In genomic region chr1:209797978-209798639, GRCh38 we compare ENCODE assay signal across 2 cellular contexts.
TF ChIP-seq lines count a peak whose summit lies in the region.

No MANE protein-coding gene starts in this region.

TF ChIP-seq in SK-N-SH, 30 proteins besides CTCF, POLR2A, EP300 and RAD21:
- TF ChIP-seq, protein P1, sequence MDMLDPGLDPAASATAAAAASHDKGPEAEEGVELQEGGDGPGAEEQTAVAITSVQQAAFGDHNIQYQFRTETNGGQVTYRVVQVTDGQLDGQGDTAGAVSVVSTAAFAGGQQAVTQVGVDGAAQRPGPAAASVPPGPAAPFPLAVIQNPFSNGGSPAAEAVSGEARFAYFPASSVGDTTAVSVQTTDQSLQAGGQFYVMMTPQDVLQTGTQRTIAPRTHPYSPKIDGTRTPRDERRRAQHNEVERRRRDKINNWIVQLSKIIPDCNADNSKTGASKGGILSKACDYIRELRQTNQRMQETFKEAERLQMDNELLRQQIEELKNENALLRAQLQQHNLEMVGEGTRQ (IDR thresholded peaks at IDR 0.05; ENCODE audit: borderline replicate concordance, low read depth, low read length) = no peak
- TF ChIP-seq RCOR1 (IDR thresholded peaks at IDR 0.05; ENCODE audit: low read length) = no peak
- no peak for TF ChIP-seq IRF3 (IDR thresholded peaks at IDR 0.05; ENCODE audit: low read depth, low read length)
- TF ChIP-seq GABPA (IDR thresholded peaks at IDR 0.05; ENCODE audit: low read depth) = no peak
- no peak for TF ChIP-seq RFX5 (IDR thresholded peaks at IDR 0.05; ENCODE audit: low read length)
- no peak for TF ChIP-seq FOXM1 (IDR thresholded peaks at IDR 0.05; ENCODE audit: low read depth)
- TF ChIP-seq, protein P2, sequence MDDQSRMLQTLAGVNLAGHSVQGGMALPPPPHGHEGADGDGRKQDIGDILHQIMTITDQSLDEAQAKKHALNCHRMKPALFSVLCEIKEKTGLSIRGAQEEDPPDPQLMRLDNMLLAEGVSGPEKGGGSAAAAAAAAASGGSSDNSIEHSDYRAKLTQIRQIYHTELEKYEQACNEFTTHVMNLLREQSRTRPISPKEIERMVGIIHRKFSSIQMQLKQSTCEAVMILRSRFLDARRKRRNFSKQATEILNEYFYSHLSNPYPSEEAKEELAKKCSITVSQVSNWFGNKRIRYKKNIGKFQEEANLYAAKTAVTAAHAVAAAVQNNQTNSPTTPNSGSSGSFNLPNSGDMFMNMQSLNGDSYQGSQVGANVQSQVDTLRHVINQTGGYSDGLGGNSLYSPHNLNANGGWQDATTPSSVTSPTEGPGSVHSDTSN (IDR thresholded peaks at IDR 0.05) = no peak
- no peak for TF ChIP-seq TEAD4 (IDR thresholded peaks at IDR 0.05; ENCODE audit: borderline replicate concordance, insufficient read depth)
- TF ChIP-seq FOXJ3 (CRISPR knock-in tag; IDR thresholded peaks at IDR 0.05) = no peak
- TF ChIP-seq, protein P3, sequence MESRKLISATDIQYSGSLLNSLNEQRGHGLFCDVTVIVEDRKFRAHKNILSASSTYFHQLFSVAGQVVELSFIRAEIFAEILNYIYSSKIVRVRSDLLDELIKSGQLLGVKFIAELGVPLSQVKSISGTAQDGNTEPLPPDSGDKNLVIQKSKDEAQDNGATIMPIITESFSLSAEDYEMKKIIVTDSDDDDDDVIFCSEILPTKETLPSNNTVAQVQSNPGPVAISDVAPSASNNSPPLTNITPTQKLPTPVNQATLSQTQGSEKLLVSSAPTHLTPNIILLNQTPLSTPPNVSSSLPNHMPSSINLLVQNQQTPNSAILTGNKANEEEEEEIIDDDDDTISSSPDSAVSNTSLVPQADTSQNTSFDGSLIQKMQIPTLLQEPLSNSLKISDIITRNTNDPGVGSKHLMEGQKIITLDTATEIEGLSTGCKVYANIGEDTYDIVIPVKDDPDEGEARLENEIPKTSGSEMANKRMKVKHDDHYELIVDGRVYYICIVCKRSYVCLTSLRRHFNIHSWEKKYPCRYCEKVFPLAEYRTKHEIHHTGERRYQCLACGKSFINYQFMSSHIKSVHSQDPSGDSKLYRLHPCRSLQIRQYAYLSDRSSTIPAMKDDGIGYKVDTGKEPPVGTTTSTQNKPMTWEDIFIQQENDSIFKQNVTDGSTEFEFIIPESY (IDR thresholded peaks at IDR 0.05; ENCODE audit: borderline replicate concordance, low read depth) = no peak
- no peak for TF ChIP-seq ELF1 (IDR thresholded peaks at IDR 0.05)
- TF ChIP-seq GATA2 (CRISPR knock-in tag; IDR thresholded peaks at IDR 0.05) = no peak
- TF ChIP-seq SMC3 (IDR thresholded peaks at IDR 0.05; ENCODE audit: low read depth, low read length) = no peak
- no peak for TF ChIP-seq USF1 (IDR thresholded peaks at IDR 0.05; ENCODE audit: borderline replicate concordance, low read depth)
- TF ChIP-seq, protein P4, sequence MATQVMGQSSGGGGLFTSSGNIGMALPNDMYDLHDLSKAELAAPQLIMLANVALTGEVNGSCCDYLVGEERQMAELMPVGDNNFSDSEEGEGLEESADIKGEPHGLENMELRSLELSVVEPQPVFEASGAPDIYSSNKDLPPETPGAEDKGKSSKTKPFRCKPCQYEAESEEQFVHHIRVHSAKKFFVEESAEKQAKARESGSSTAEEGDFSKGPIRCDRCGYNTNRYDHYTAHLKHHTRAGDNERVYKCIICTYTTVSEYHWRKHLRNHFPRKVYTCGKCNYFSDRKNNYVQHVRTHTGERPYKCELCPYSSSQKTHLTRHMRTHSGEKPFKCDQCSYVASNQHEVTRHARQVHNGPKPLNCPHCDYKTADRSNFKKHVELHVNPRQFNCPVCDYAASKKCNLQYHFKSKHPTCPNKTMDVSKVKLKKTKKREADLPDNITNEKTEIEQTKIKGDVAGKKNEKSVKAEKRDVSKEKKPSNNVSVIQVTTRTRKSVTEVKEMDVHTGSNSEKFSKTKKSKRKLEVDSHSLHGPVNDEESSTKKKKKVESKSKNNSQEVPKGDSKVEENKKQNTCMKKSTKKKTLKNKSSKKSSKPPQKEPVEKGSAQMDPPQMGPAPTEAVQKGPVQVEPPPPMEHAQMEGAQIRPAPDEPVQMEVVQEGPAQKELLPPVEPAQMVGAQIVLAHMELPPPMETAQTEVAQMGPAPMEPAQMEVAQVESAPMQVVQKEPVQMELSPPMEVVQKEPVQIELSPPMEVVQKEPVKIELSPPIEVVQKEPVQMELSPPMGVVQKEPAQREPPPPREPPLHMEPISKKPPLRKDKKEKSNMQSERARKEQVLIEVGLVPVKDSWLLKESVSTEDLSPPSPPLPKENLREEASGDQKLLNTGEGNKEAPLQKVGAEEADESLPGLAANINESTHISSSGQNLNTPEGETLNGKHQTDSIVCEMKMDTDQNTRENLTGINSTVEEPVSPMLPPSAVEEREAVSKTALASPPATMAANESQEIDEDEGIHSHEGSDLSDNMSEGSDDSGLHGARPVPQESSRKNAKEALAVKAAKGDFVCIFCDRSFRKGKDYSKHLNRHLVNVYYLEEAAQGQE (IDR thresholded peaks at IDR 0.05; ENCODE audit: low read depth, low read length) = no peak

TF ChIP-seq in SK-N-SH treated with all-trans-retinoic acid at 6 μM for 48 hours, 23 proteins besides CTCF, POLR2A, EP300 and RAD21 (continued from another document):
- TF ChIP-seq, protein P5, sequence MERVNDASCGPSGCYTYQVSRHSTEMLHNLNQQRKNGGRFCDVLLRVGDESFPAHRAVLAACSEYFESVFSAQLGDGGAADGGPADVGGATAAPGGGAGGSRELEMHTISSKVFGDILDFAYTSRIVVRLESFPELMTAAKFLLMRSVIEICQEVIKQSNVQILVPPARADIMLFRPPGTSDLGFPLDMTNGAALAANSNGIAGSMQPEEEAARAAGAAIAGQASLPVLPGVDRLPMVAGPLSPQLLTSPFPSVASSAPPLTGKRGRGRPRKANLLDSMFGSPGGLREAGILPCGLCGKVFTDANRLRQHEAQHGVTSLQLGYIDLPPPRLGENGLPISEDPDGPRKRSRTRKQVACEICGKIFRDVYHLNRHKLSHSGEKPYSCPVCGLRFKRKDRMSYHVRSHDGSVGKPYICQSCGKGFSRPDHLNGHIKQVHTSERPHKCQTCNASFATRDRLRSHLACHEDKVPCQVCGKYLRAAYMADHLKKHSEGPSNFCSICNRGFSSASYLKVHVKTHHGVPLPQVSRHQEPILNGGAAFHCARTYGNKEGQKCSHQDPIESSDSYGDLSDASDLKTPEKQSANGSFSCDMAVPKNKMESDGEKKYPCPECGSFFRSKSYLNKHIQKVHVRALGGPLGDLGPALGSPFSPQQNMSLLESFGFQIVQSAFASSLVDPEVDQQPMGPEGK (CRISPR knock-in tag; IDR thresholded peaks at IDR 0.05; ENCODE audit: borderline replicate concordance) = no peak
- TF ChIP-seq TCF4 (CRISPR knock-in tag; IDR thresholded peaks at IDR 0.05; ENCODE audit: borderline replicate concordance) (no peak), TSHZ2 (CRISPR knock-in tag; IDR thresholded peaks at IDR 0.05) (no peak), TOX (CRISPR knock-in tag; IDR thresholded peaks at IDR 0.05; ENCODE audit: borderline replicate concordance) (no peak), POU6F1 (CRISPR knock-in tag; IDR thresholded peaks at IDR 0.05; ENCODE audit: borderline replicate concordance, low read depth) (no peak), ZNF565 (CRISPR knock-in tag; conservative IDR thresholded peaks at IDR 0.05; ENCODE audit: low read depth) (no peak), CSDC2 (CRISPR knock-in tag; IDR thresholded peaks at IDR 0.05) (no peak)
- TF ChIP-seq, protein P6, sequence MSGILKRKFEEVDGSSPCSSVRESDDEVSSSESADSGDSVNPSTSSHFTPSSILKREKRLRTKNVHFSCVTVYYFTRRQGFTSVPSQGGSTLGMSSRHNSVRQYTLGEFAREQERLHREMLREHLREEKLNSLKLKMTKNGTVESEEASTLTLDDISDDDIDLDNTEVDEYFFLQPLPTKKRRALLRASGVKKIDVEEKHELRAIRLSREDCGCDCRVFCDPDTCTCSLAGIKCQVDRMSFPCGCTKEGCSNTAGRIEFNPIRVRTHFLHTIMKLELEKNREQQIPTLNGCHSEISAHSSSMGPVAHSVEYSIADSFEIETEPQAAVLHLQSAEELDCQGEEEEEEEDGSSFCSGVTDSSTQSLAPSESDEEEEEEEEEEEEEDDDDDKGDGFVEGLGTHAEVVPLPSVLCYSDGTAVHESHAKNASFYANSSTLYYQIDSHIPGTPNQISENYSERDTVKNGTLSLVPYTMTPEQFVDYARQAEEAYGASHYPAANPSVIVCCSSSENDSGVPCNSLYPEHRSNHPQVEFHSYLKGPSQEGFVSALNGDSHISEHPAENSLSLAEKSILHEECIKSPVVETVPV (CRISPR knock-in tag; IDR thresholded peaks at IDR 0.05) = no peak
- TF ChIP-seq, protein P7, sequence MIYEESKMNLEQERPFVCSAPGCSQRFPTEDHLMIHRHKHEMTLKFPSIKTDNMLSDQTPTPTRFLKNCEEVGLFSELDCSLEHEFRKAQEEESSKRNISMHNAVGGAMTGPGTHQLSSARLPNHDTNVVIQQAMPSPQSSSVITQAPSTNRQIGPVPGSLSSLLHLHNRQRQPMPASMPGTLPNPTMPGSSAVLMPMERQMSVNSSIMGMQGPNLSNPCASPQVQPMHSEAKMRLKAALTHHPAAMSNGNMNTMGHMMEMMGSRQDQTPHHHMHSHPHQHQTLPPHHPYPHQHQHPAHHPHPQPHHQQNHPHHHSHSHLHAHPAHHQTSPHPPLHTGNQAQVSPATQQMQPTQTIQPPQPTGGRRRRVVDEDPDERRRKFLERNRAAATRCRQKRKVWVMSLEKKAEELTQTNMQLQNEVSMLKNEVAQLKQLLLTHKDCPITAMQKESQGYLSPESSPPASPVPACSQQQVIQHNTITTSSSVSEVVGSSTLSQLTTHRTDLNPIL (CRISPR knock-in tag; IDR thresholded peaks at IDR 0.05; ENCODE audit: low read depth) = no peak
